Comparison of ENCODE assay signal across 18 cellular contexts in the genomic region with DNA sequence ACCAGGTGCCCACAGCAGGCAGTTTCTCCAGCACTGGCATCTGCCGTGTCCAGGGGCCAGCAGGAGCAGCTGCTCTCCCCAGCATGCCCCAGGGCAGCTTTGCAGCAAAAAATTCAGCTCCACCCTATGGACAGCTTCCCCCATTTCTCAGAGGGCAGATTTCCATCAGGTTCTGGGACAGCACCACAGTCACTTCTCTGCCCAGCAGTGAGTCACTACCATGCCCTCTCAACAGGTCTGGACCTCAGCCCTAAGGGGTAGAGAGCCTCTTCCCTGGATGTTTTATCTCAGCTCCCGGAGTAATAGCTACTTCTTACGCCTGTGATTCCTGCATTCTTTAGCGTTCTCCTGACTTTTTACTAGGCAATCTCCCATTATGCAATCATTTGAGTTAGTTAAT.
"Had no signal": no experiment of that assay in that cellular context is flagged by ENCODE, and none has a peak within 500 bp of the region (broad histone marks: within the 10 kb centered on the region; RNA-seq: fewer than 3 reads in every experiment).

No MANE protein-coding gene starts in this region.

- H3K4me3 ChIP-seq: dorsolateral prefrontal cortex, lung, mucosa of descending colon, right lobe of liver, thoracic aorta, tibial nerve, vagina had no signal

- H2AFZ ChIP-seq: parathyroid adenoma had no signal

- H3K27ac ChIP-seq: dorsolateral prefrontal cortex, neutrophil, parathyroid adenoma, right lobe of liver, thoracic aorta, tibial nerve, vagina had no signal

- H3K9ac ChIP-seq: parathyroid adenoma had no signal

- DNase-seq: cortex of kidney; dorsolateral prefrontal cortex; effector CD4-positive, alpha-beta T cell; head of caudate nucleus; mesenchymal stem cell; mucosa of descending colon; naive B cell; right lobe of liver; small intestine; stimulated activated CD4-positive, alpha-beta T cell treated with anti-CD3 and anti-CD28 coated beads, Interleukin-15, amount 100 ng/mL, for 24 hours; stimulated activated CD4-positive, alpha-beta T cell treated with anti-CD3 and anti-CD28 coated beads, Interleukin-2, amount 100 ng/mL, for 48 hours; stimulated activated naive B cell treated with anti-CD40 and anti-IgM and Interleukin-4, amounts not matched to agents 10 μg/mL and 1 μg/mL and 100 μg/mL, for 72 hours had no signal

- H3K4me1 ChIP-seq: parathyroid adenoma, right lobe of liver, tibial nerve, vagina had no signal

- H3K36me3 ChIP-seq: neutrophil, right lobe of liver, thoracic aorta, tibial nerve, vagina had no signal

- H3K79me2 ChIP-seq: parathyroid adenoma had no signal

- H3K27me3 ChIP-seq: dorsolateral prefrontal cortex, neutrophil, right lobe of liver, tibial nerve, vagina had no signal

- H3K9me3 ChIP-seq: mucosa of descending colon, neutrophil, right lobe of liver, vagina had no signal
